In the genomic region with DNA sequence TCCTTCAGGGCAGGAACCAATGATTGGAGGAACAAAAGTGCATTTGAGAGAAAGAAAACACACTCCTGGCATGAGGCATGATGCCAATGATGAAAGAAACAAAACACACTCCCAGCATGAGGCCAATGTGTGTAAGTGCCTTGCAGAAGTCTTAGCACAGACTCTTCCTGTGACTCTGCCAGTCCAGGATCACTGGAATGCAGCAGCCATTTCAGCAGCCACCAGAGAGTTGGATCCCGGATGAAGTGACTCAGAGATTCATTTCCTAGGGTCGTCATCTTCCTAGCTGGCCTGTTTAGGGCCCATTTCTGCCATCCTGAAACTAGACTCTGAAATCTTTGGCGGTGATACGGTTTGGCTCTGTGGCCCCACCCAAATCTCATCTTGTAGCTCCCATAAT, we compare ENCODE assay signal across 23 cellular contexts.
DNase-seq lines count a peak whose midpoint lies in the region; ATAC-seq and TF ChIP-seq lines count a peak whose summit lies in the region.
"Had no signal": no experiment of that assay in that cellular context is flagged by ENCODE, and none has a peak within 500 bp of the region (broad histone marks: within the 10 kb centered on the region; RNA-seq: fewer than 3 reads in every experiment).

No MANE protein-coding gene starts in this region.

- H3K4me3 Mint-ChIP-seq in chondrocyte (ENCODE audit: unreplicated experiment) (peak overlapping the region; percentile 41), osteocyte (ENCODE audit: unreplicated experiment) (no peak overlapping the region)
- H3K4me3 Mint-ChIP-seq: activated CD8-positive, alpha-beta T cell treated with anti-CD3 and anti-CD28 coated beads for 36 hours; activated naive CD4-positive, alpha-beta T cell treated with anti-CD3 and anti-CD28 coated beads, Interleukin-2, amount 50 U/mL, for 24 hours; activated T-helper 17 cell treated with anti-CD3 and anti-CD28 coated beads, Interleukin-2, amount 50 U/mL, for 72 hours; stimulated activated naive CD8-positive, alpha-beta T cell treated with anti-CD3 and anti-CD28 coated beads, Interleukin-15, amount 100 ng/mL, for 72 hours; T-helper 17 cell had no signal

- POLR2A ChIA-PET in A673 (lab: Charles Lee; ENCODE audit: low non-redundant PET) = no interaction called here

- H3K36me3 Mint-ChIP-seq in chondrocyte (ENCODE audit: low read depth) (no peaks in the 10 kb centered on the region), osteocyte (ENCODE audit: unreplicated experiment) (peaks cover 2% of the 10 kb centered on the region)
- H3K36me3 Mint-ChIP-seq: activated naive CD4-positive, alpha-beta T cell treated with anti-CD3 and anti-CD28 coated beads, Interleukin-2, amount 50 U/mL, for 24 hours had no signal

- no peak for TF ChIP-seq POLR2A in esophagus squamous epithelium (IDR thresholded peaks at IDR 0.05)

- DNase-seq in A673 (ENCODE audit: low spot score) (peak; percentile 71), M059J (ENCODE audit: low read depth) (peak; percentile 23), chondrocyte (ENCODE audit: low spot score) (no peak), osteocyte (ENCODE audit: extremely low spot score, unreplicated experiment) (no peak), NCI-H2029 (lab: John Stamatoyannopoulos, UW) (no peak), esophagus squamous epithelium (lab: John Stamatoyannopoulos, UW) (no peak)
- no peak for DNase-seq in effector CD8-positive, alpha-beta T cell (lab: John Stamatoyannopoulos, UW)
- DNase-seq: activated CD8-positive, alpha-beta T cell treated with anti-CD3 and anti-CD28 coated beads for 36 hours; BE2C; GF-D8; kidney glomerular epithelial cell; NCI-H146; stimulated activated CD8-positive, alpha-beta memory T cell treated with anti-CD3 and anti-CD28 coated beads, Interleukin-4, amount 100 ng/mL, for 48 hours; stimulated activated naive CD8-positive, alpha-beta T cell treated with anti-CD3 and anti-CD28 coated beads, Interleukin-15, amount 100 ng/mL, for 72 hours; T-helper 17 cell had no signal

- H3K36me3 ChIP-seq in A673 (ENCODE audit: insufficient read depth, low read length, poor library complexity, severe bottlenecking) (no peaks in the 10 kb centered on the region), esophagus squamous epithelium (no peaks in the 10 kb centered on the region)
- H3K36me3 ChIP-seq: BE2C, prostate gland, tibial nerve had no signal

- TF ChIP-seq CTCF in A673 (conservative IDR thresholded peaks at IDR 0.05; ENCODE audit: low read depth, low read length) (no peak), chondrocyte (IDR thresholded peaks at IDR 0.05) (no peak), osteocyte (IDR thresholded peaks at IDR 0.05) (no peak), esophagus squamous epithelium (IDR thresholded peaks at IDR 0.05) (no peak)

- no TSS peak for BruUV-seq in A673 (replicated peaks; lab: Mats Ljungman, UMichigan)

- ATAC-seq in GM19324 (IDR thresholded peaks at IDR 0.05; ENCODE audit: low FRiP score, unreplicated experiment) = no peak
- ATAC-seq: A549; activated CD8-positive, alpha-beta T cell treated with anti-CD3 and anti-CD28 coated beads for 36 hours; activated T-helper 17 cell treated with anti-CD3 and anti-CD28 coated beads, Interleukin-2, amount 50 U/mL, for 72 hours; SK-N-SH treated with all-trans-retinoic acid at 6 μM for 48 hours; stimulated activated naive CD8-positive, alpha-beta T cell treated with anti-CD3 and anti-CD28 coated beads, Interleukin-15, amount 100 ng/mL, for 72 hours; T-helper 17 cell had no signal

- peak overlapping the region; percentile 95 for H3K27ac Mint-ChIP-seq in chondrocyte (ENCODE audit: unreplicated experiment)
- H3K27ac Mint-ChIP-seq in osteocyte (ENCODE audit: unreplicated experiment) = peak overlapping the region; percentile 87
- H3K27ac Mint-ChIP-seq: activated CD8-positive, alpha-beta T cell treated with anti-CD3 and anti-CD28 coated beads for 36 hours; activated naive CD4-positive, alpha-beta T cell treated with anti-CD3 and anti-CD28 coated beads, Interleukin-2, amount 50 U/mL, for 24 hours; activated T-helper 17 cell treated with anti-CD3 and anti-CD28 coated beads, Interleukin-2, amount 50 U/mL, for 72 hours; stimulated activated naive CD8-positive, alpha-beta T cell treated with anti-CD3 and anti-CD28 coated beads, Interleukin-15, amount 100 ng/mL, for 72 hours; T-helper 17 cell had no signal

- no peaks in the 10 kb centered on the region for H3K27me3 Mint-ChIP-seq in chondrocyte (ENCODE audit: low read depth)
- peaks cover 7% of the 10 kb centered on the region for H3K27me3 Mint-ChIP-seq in osteocyte (ENCODE audit: unreplicated experiment)
- H3K27me3 Mint-ChIP-seq: activated naive CD4-positive, alpha-beta T cell treated with anti-CD3 and anti-CD28 coated beads, Interleukin-2, amount 50 U/mL, for 24 hours; stimulated activated naive CD8-positive, alpha-beta T cell treated with anti-CD3 and anti-CD28 coated beads, Interleukin-15, amount 100 ng/mL, for 72 hours had no signal

- H3K9me3 Mint-ChIP-seq in chondrocyte (ENCODE audit: low read depth) (peaks cover 14% of the 10 kb centered on the region), osteocyte (ENCODE audit: unreplicated experiment) (peaks cover 8% of the 10 kb centered on the region)

- no peaks in the 10 kb centered on the region for H3K27me3 ChIP-seq in A673 (replicated peaks; ENCODE audit: insufficient read depth, low read depth, low read length, poor library complexity)
- no peaks in the 10 kb centered on the region for H3K27me3 ChIP-seq in esophagus squamous epithelium
- H3K27me3 ChIP-seq: BE2C, tibial nerve had no signal

- intact Hi-C loops in A673 (cut with micrococcal nuclease; ENCODE audit: unreplicated experiment) = no loop called here
- intact Hi-C loops in esophagus squamous epithelium (cut with DNase I) = no loop called here

- H3K4me3 ChIP-seq in A673 (ENCODE audit: low read depth, low read length, poor library complexity, severe bottlenecking) (no peak overlapping the region), esophagus squamous epithelium (no peak overlapping the region)
- H3K4me3 ChIP-seq: A549, prostate gland, tibial nerve had no signal

- CTCF ChIA-PET in A673 (lab: Charles Lee) = no interaction called here

- H3K9me3 ChIP-seq in A673 (ENCODE audit: low read depth, low read length, poor library complexity, severe bottlenecking) = no peaks in the 10 kb centered on the region
- H3K9me3 ChIP-seq in esophagus squamous epithelium = peaks cover 0 to 4% (median 0%) of the 10 kb centered on the region in 3 donors
- H3K9me3 ChIP-seq: A549, BE2C, prostate gland had no signal

- H3K4me1 ChIP-seq in A673 (ENCODE audit: insufficient read depth, low read length, poor library complexity, severe bottlenecking) = no peaks in the 10 kb centered on the region
- H3K4me1 ChIP-seq in esophagus squamous epithelium = no peaks in the 10 kb centered on the region
- H3K4me1 ChIP-seq: A549, BE2C, prostate gland, tibial nerve had no signal

- 71 to 73% methylated on average over 4 of the region's 4 CpGs for WGBS in esophagus squamous epithelium, 2 donors

- peaks cover 14% of the 10 kb centered on the region for H3K4me1 Mint-ChIP-seq in chondrocyte (ENCODE audit: low read depth)
- peaks cover 15% of the 10 kb centered on the region for H3K4me1 Mint-ChIP-seq in osteocyte (ENCODE audit: unreplicated experiment)
- H3K4me1 Mint-ChIP-seq: activated naive CD4-positive, alpha-beta T cell treated with anti-CD3 and anti-CD28 coated beads, Interleukin-2, amount 50 U/mL, for 24 hours; activated T-helper 17 cell treated with anti-CD3 and anti-CD28 coated beads, Interleukin-2, amount 50 U/mL, for 72 hours; stimulated activated naive CD8-positive, alpha-beta T cell treated with anti-CD3 and anti-CD28 coated beads, Interleukin-15, amount 100 ng/mL, for 72 hours; T-helper 17 cell had no signal

- H3K27ac ChIP-seq in A673 (ENCODE audit: low read depth, low read length, poor library complexity, severe bottlenecking) = no peak overlapping the region
- no peak overlapping the region for H3K27ac ChIP-seq in esophagus squamous epithelium
- H3K27ac ChIP-seq: A549, epithelial cell of prostate, prostate gland, tibial nerve had no signal

Comparison
In these comparisons a context has a peak if more than half of its experiments do, and no peak if none do; other contexts are left out.
1. DNase-seq: peak in A673 (single experiment) and M059J (single experiment); none in chondrocyte (single experiment), osteocyte (single experiment), NCI-H2029 (single experiment), effector CD8-positive, alpha-beta T cell (single experiment) and esophagus squamous epithelium (single experiment).